1 cellular context compared by ENCODE assay signal in the genomic region with DNA sequence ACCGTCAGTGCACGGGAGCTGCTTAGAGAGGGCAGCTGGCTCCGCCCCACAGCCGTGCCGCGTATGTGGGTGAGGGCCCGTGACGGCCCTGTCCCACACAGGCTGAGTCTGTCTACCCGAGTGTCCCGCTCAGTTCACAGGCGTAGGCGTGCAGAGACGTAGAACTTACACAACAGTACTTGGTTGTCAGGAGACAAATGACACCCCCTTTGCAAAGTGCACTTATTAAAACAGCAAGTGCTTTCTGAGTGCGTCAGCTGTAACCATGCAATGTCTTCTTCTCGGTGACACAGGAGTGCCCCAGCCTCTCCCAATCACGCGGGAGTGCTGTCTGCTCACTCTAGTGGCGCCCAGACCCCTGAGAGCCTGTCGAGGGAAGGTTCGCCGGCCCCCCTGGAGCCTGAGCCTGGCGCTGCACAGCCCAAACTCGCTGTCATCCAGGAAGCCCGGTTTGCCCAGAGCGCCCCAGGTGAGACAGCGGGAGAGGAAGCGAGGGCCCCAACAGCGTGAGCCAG.
TF ChIP-seq lines count a peak whose summit lies in the region.

No MANE protein-coding gene starts in this region.

TF ChIP-seq in HepG2, 621 proteins besides CTCF, POLR2A, EP300 and RAD21 (continued from another document):
- TF ChIP-seq, protein P1, sequence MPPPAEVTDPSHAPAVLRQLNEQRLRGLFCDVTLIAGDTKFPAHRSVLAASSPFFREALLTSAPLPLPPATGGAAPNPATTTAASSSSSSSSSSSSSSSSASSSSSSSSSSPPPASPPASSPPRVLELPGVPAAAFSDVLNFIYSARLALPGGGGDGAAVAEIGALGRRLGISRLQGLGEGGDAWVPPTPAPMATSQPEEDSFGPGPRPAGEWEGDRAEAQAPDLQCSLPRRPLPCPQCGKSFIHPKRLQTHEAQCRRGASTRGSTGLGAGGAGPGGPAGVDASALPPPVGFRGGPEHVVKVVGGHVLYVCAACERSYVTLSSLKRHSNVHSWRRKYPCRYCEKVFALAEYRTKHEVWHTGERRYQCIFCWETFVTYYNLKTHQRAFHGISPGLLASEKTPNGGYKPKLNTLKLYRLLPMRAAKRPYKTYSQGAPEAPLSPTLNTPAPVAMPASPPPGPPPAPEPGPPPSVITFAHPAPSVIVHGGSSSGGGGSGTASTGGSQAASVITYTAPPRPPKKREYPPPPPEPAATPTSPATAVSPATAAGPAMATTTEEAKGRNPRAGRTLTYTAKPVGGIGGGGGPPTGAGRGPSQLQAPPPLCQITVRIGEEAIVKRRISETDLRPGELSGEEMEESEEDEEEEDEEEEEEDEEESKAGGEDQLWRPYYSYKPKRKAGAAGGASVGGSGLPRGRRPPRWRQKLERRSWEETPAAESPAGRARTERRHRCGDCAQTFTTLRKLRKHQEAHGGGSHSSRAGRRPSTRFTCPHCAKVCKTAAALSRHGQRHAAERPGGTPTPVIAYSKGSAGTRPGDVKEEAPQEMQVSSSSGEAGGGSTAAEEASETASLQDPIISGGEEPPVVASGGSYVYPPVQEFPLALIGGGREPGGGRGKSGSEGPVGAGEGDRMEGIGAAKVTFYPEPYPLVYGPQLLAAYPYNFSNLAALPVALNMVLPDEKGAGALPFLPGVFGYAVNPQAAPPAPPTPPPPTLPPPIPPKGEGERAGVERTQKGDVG (CRISPR knock-in tag; IDR thresholded peaks at IDR 0.05; ENCODE audit: borderline replicate concordance): no peak
TF ChIP-seq in HepG2: peak in this region for 3.
